ENCODE assay signal across 1 cellular context in genomic region chr20:3812259-3812681, GRCh38.
TF ChIP-seq lines count a peak whose summit lies in the region.

No MANE protein-coding gene starts in this region.

TF ChIP-seq in A549, 52 proteins besides CTCF, POLR2A, EP300 and RAD21 (continued from another document):
- peak; percentile 97 for TF ChIP-seq KDM1A (IDR thresholded peaks at IDR 0.05; ENCODE audit: low read depth)
- TF ChIP-seq ZFP36 (IDR thresholded peaks at IDR 0.05; ENCODE audit: borderline replicate concordance, partially characterized antibody) = no peak
- TF ChIP-seq REST (IDR thresholded peaks at IDR 0.05) = no peak
- TF ChIP-seq ZNF302 (CRISPR knock-in tag; IDR thresholded peaks at IDR 0.05) = no peak
- no peak for TF ChIP-seq HOXB13 (CRISPR knock-in tag; IDR thresholded peaks at IDR 0.05; ENCODE audit: low read depth)
- TF ChIP-seq MYC (IDR thresholded peaks at IDR 0.05; ENCODE audit: borderline replicate concordance, low read length) = no peak
- no peak for TF ChIP-seq BHLHE40 (IDR thresholded peaks at IDR 0.05; ENCODE audit: low read depth, low read length)
- TF ChIP-seq, protein P1, sequence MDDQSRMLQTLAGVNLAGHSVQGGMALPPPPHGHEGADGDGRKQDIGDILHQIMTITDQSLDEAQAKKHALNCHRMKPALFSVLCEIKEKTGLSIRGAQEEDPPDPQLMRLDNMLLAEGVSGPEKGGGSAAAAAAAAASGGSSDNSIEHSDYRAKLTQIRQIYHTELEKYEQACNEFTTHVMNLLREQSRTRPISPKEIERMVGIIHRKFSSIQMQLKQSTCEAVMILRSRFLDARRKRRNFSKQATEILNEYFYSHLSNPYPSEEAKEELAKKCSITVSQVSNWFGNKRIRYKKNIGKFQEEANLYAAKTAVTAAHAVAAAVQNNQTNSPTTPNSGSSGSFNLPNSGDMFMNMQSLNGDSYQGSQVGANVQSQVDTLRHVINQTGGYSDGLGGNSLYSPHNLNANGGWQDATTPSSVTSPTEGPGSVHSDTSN (IDR thresholded peaks at IDR 0.05) = no peak
- TF ChIP-seq NPAS2 (CRISPR knock-in tag; IDR thresholded peaks at IDR 0.05; ENCODE audit: borderline replicate concordance) = no peak
- TF ChIP-seq HOXA7 (CRISPR knock-in tag; IDR thresholded peaks at IDR 0.05) = peak; percentile 83
- no peak for TF ChIP-seq CHD2 (IDR thresholded peaks at IDR 0.05; ENCODE audit: low read length, partially characterized antibody)
- no peak for TF ChIP-seq CBX8 (IDR thresholded peaks at IDR 0.05)
- no peak for TF ChIP-seq ZC3H11A (IDR thresholded peaks at IDR 0.05)
- no peak for TF ChIP-seq RCOR1 (IDR thresholded peaks at IDR 0.05; ENCODE audit: low read depth, low read length)
- TF ChIP-seq JUNB (IDR thresholded peaks at IDR 0.05) = no peak
- TF ChIP-seq FOSL2 (IDR thresholded peaks at IDR 0.05) = no peak
- no peak for TF ChIP-seq FOSL2 (CRISPR knock-in tag; IDR thresholded peaks at IDR 0.05)
- no peak for TF ChIP-seq TFCP2L1 (CRISPR knock-in tag; IDR thresholded peaks at IDR 0.05)
- TF ChIP-seq, protein P2, sequence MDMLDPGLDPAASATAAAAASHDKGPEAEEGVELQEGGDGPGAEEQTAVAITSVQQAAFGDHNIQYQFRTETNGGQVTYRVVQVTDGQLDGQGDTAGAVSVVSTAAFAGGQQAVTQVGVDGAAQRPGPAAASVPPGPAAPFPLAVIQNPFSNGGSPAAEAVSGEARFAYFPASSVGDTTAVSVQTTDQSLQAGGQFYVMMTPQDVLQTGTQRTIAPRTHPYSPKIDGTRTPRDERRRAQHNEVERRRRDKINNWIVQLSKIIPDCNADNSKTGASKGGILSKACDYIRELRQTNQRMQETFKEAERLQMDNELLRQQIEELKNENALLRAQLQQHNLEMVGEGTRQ (IDR thresholded peaks at IDR 0.05) = no peak
- no peak for TF ChIP-seq PHF8 (IDR thresholded peaks at IDR 0.05; ENCODE audit: borderline replicate concordance, low read depth)
- peak; percentile 97 for TF ChIP-seq CHD4 (IDR thresholded peaks at IDR 0.05; ENCODE audit: borderline replicate concordance)
- TF ChIP-seq POLR2AphosphoS2 (conservative IDR thresholded peaks at IDR 0.05; ENCODE audit: low read length) = no peak
- no peak; the same call in 1 of the 2 replicates for TF ChIP-seq HMGXB4 (CRISPR knock-in tag; IDR thresholded peaks at IDR 0.05; ENCODE audit: borderline replicate concordance)
- TF ChIP-seq EHMT2 (IDR thresholded peaks at IDR 0.05; ENCODE audit: low read depth) = no peak
- TF ChIP-seq MAZ (IDR thresholded peaks at IDR 0.05; ENCODE audit: borderline replicate concordance, low read depth, low read length) = no peak
- peak; percentile 61; the same call in 1 of the 2 replicates for TF ChIP-seq HDAC2 (IDR thresholded peaks at IDR 0.05)
- TF ChIP-seq EHF (CRISPR knock-in tag; IDR thresholded peaks at IDR 0.05) = peak; percentile 56; the same call in 1 of the 2 replicates
- TF ChIP-seq HEYL (CRISPR knock-in tag; IDR thresholded peaks at IDR 0.05) = peak; percentile 65; the same call in 1 of the 2 replicates
TF ChIP-seq in A549: peak in this region for 8.
